Comparison of ENCODE assay signal across 1 cellular context in the genomic region with DNA sequence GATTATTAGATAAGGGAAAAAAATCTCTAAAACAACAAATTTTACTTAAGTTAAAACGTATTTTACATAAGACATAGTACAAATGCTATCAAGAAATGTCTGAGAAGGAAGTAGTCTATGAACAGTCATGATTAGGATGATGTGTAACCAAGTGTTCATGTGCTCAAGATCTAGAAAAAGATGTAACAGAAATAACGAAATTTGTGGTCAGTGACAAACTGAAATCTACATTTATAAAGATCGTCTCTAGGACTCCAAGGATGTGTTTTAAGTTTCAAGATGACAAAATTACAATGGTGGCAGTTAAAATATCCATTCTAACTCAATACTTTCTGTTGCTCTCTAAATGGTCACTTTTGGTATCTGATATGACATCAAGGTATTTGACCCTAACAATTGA.
TF ChIP-seq lines count a peak whose summit lies in the region.

No MANE protein-coding gene starts in this region.

TF ChIP-seq in GM12878, 131 proteins besides CTCF, POLR2A, EP300 and RAD21:
- no peak for TF ChIP-seq RFX5 (IDR thresholded peaks at IDR 0.05; ENCODE audit: low read depth, low read length)
- TF ChIP-seq SPI1 (IDR thresholded peaks at IDR 0.05; ENCODE audit: borderline replicate concordance, insufficient read depth, low read depth, low read length), result no peak
- no peak for TF ChIP-seq HDAC6 (IDR thresholded peaks at IDR 0.05; ENCODE audit: unreplicated experiment)
- TF ChIP-seq SUZ12 (IDR thresholded peaks at IDR 0.05; ENCODE audit: unreplicated experiment), result no peak
- TF ChIP-seq NFIC (IDR thresholded peaks at IDR 0.05; ENCODE audit: low read depth, low read length), result peak; percentile 60; the same call in 1 of the 2 replicates
- TF ChIP-seq, protein P1, sequence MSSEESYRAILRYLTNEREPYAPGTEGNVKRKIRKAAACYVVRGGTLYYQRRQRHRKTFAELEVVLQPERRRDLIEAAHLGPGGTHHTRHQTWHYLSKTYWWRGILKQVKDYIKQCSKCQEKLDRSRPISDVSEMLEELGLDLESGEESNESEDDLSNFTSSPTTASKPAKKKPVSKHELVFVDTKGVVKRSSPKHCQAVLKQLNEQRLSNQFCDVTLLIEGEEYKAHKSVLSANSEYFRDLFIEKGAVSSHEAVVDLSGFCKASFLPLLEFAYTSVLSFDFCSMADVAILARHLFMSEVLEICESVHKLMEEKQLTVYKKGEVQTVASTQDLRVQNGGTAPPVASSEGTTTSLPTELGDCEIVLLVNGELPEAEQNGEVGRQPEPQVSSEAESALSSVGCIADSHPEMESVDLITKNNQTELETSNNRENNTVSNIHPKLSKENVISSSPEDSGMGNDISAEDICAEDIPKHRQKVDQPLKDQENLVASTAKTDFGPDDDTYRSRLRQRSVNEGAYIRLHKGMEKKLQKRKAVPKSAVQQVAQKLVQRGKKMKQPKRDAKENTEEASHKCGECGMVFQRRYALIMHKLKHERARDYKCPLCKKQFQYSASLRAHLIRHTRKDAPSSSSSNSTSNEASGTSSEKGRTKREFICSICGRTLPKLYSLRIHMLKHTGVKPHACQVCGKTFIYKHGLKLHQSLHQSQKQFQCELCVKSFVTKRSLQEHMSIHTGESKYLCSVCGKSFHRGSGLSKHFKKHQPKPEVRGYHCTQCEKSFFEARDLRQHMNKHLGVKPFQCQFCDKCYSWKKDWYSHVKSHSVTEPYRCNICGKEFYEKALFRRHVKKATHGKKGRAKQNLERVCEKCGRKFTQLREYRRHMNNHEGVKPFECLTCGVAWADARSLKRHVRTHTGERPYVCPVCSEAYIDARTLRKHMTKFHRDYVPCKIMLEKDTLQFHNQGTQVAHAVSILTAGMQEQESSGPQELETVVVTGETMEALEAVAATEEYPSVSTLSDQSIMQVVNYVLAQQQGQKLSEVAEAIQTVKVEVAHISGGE (CRISPR knock-in tag; IDR thresholded peaks at IDR 0.05), result no peak
- no peak for TF ChIP-seq MTA2 (IDR thresholded peaks at IDR 0.05; ENCODE audit: low read depth)
- no peak for TF ChIP-seq ZNF207 (IDR thresholded peaks at IDR 0.05; ENCODE audit: borderline replicate concordance)
- TF ChIP-seq JUNB (IDR thresholded peaks at IDR 0.05), result peak; percentile 75
- 0 out of 2 replicates have a peak, but pooled peaks have one; percentile 37 for TF ChIP-seq CREB1 (IDR thresholded peaks at IDR 0.05; ENCODE audit: low read depth)
- TF ChIP-seq BHLHE40 (IDR thresholded peaks at IDR 0.05; ENCODE audit: borderline replicate concordance in 1 of 2, low read depth in 2 of 2, low read length in 1 of 2), result no peak
- TF ChIP-seq CREM (IDR thresholded peaks at IDR 0.05; ENCODE audit: low read depth), result peak; percentile 42; the same call in 1 of the 2 replicates
- TF ChIP-seq, protein P2, sequence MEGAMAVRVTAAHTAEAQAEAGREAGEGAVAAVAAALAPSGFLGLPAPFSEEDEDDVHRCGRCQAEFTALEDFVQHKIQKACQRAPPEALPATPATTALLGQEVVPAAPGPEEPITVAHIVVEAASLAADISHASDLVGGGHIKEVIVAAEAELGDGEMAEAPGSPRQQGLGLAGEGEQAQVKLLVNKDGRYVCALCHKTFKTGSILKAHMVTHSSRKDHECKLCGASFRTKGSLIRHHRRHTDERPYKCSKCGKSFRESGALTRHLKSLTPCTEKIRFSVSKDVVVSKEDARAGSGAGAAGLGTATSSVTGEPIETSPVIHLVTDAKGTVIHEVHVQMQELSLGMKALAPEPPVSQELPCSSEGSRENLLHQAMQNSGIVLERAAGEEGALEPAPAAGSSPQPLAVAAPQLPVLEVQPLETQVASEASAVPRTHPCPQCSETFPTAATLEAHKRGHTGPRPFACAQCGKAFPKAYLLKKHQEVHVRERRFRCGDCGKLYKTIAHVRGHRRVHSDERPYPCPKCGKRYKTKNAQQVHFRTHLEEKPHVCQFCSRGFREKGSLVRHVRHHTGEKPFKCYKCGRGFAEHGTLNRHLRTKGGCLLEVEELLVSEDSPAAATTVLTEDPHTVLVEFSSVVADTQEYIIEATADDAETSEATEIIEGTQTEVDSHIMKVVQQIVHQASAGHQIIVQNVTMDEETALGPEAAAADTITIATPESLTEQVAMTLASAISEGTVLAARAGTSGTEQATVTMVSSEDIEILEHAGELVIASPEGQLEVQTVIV (IDR thresholded peaks at IDR 0.05; ENCODE audit: borderline replicate concordance, partially characterized antibody), result no peak
- TF ChIP-seq TARDBP (IDR thresholded peaks at IDR 0.05; ENCODE audit: borderline replicate concordance), result no peak
- TF ChIP-seq SRF (IDR thresholded peaks at IDR 0.05; ENCODE audit: low read depth in 2 of 2, low read length in 2 of 2), result no peak
- no peak for TF ChIP-seq HDGF (IDR thresholded peaks at IDR 0.05)
- TF ChIP-seq ZSCAN29 (IDR thresholded peaks at IDR 0.05), result no peak
- TF ChIP-seq ETV6 (conservative IDR thresholded peaks at IDR 0.05 in 1 of 2, IDR thresholded peaks at IDR 0.05 in 1 of 2; ENCODE audit: borderline replicate concordance in 1 of 2, low read depth in 1 of 2), result 0 out of 4 replicates have a peak, but pooled peaks of 1 of the 2 experiments have one; percentile 13
- TF ChIP-seq NRF1 (conservative IDR thresholded peaks at IDR 0.05; ENCODE audit: low read depth, low read length), result no peak
- no peak for TF ChIP-seq POLR2AphosphoS5 (IDR thresholded peaks at IDR 0.05; ENCODE audit: low read length)
- TF ChIP-seq CBX3 (IDR thresholded peaks at IDR 0.05; ENCODE audit: borderline replicate concordance, low read depth), result no peak
- no peak for TF ChIP-seq BACH1 (IDR thresholded peaks at IDR 0.05; ENCODE audit: borderline replicate concordance)
- TF ChIP-seq RUNX3 (IDR thresholded peaks at IDR 0.05; ENCODE audit: low read length), result peak; percentile 81
- TF ChIP-seq MTA3 (IDR thresholded peaks at IDR 0.05; ENCODE audit: borderline replicate concordance, low read length), result no peak
